Comparison of ENCODE assay signal across 20 cellular contexts in the genomic region with DNA sequence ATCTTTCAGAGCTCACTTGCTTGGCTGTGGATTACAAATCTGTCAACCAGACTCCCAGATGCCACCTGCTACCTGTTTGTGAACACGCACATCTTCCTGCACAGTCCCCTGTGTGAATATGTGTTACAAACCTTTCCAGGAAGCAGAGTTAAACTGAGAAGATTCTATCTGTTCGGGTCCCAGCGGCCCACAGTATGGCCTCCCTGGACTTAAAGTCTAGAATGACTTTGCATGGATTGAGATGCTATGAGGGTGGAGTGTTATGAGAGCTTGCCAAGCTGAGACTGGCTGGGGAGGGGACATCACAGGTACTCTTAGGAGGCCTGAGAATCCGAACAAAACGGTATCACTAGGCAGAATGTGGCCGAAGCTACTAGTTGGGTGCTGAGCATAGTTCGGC.
"Had no signal": no experiment of that assay in that cellular context is flagged by ENCODE, and none has a peak within 500 bp of the region (broad histone marks: within the 10 kb centered on the region; RNA-seq: fewer than 3 reads in every experiment).

No MANE protein-coding gene starts in this region.

- DNase-seq: activated CD4-positive, alpha-beta T cell treated with anti-CD3 and anti-CD28 coated beads for 36 hours; activated CD4-positive, CD25-positive, alpha-beta regulatory T cell; activated CD8-positive, alpha-beta memory T cell treated with anti-CD3 and anti-CD28 coated beads for 24 hours; activated effector memory CD4-positive, alpha-beta T cell treated with Interleukin-2 at 50 U/mL for 16 hours; activated naive CD4-positive, alpha-beta T cell treated with anti-CD3 and anti-CD28 coated beads for 36 hours; activated naive CD8-positive, alpha-beta T cell treated with anti-CD3 and anti-CD28 coated beads for 36 hours; adrenal gland; endodermal cell; foreskin keratinocyte; left lung; mucosa of descending colon; nephron progenitor cell; stimulated activated CD4-positive, alpha-beta T cell treated with anti-CD3 and anti-CD28 coated beads, Interleukin-4, amount 100 ng/mL, for 1 hour had no signal

- H3K9me3 ChIP-seq: adrenal gland, esophagus muscularis mucosa, left lung, mucosa of descending colon, neutrophil, prostate gland, upper lobe of left lung, vagina had no signal

- H3K4me1 ChIP-seq: adrenal gland, left lung, prostate gland, upper lobe of left lung had no signal

- H3K27me3 ChIP-seq: adrenal gland, cardiac muscle cell, foreskin keratinocyte, neutrophil, upper lobe of left lung, vagina had no signal

- H3K27ac ChIP-seq: adrenal gland, cardiac muscle cell, foreskin keratinocyte, left lung, neutrophil, prostate gland, upper lobe of left lung, vagina had no signal

- H3K36me3 ChIP-seq: adrenal gland, cardiac muscle cell, esophagus muscularis mucosa, left lung, neutrophil, prostate gland, upper lobe of left lung, vagina had no signal

- H3K4me3 ChIP-seq: adrenal gland, cardiac muscle cell, esophagus muscularis mucosa, left lung, mucosa of descending colon, prostate gland, upper lobe of left lung, vagina had no signal

- ATAC-seq: activated CD4-positive, alpha-beta T cell treated with anti-CD3 and anti-CD28 coated beads for 36 hours; foreskin keratinocyte; left lung; mucosa of descending colon; stimulated activated effector memory CD8-positive, alpha-beta T cell treated with anti-CD3 and anti-CD28 coated beads, Interleukin-12 subunit alpha, Interleukin-12 subunit beta, amount 100 ng/mL, for 72 hours had no signal
